ENCODE assay signal across 11 cellular contexts in the genomic region with DNA sequence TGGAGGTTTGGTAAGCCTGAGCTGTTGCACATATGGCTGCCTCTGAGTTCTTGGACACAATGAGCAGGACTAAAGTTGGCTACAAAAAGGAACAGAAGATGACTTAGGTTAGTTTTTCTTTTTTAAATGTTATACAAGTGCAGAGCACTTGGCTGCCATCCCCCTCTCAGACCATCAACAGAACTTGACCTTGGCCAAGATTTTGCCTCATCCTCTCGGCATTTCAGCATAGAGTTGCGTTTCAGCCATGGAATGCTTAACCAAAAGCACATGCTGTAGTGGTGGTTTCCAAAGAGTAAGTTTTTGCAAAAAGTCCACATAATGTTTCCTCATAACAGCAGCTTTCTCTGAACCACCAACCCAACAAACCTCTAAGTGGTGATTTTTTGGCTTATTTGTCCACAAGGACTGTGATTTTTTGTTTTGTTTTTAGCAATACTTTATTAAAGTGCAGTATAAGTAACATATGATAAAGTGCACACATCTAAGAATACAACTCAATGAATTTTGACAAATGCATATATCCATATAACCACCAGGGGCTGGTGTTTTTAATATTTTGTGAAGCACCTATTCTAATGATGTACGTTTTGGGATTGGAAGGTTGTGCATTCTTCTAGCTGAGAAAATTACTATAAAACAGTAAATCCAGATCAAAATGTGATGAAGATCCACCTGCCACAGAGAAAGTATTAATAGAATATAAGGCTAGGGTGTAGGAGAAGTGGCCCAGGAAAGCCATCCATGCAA. TPM values are rescaled to one million over a fixed set of nuclear protein-coding genes. Genes with fewer than 3 reads are reported as not detected.
A peak's percentile ranks its signal among the peaks of the same experiment; 100 is the strongest.
DNase-seq lines count a peak whose midpoint lies in the region; ATAC-seq and TF ChIP-seq lines count a peak whose summit lies in the region.
"Had no signal": no experiment of that assay in that cellular context is flagged by ENCODE, and none has a peak within 500 bp of the region (broad histone marks: within the 10 kb centered on the region; RNA-seq: fewer than 3 reads in every experiment).

No MANE protein-coding gene starts in this region.

- H3K4me3 ChIP-seq in AG04449 (ENCODE audit: low read depth, low read length) (no peak overlapping the region), KMS-11 (IDR thresholded peaks at IDR 0.05; ENCODE audit: insufficient read depth, low read depth, low read length) (no peak overlapping the region), esophagus muscularis mucosa (no peak overlapping the region), neural progenitor cell (no peak overlapping the region)

- no peaks in the 10 kb centered on the region for H3K4me1 ChIP-seq in KMS-11 (ENCODE audit: low read depth, poor library complexity, severe bottlenecking)
- peaks cover 9 to 33% (median 31%) of the 10 kb centered on the region in 4 donors for H3K4me1 ChIP-seq in esophagus muscularis mucosa
- H3K4me1 ChIP-seq in neural progenitor cell: no peaks in the 10 kb centered on the region

- ATAC-seq in HG03520 (IDR thresholded peaks at IDR 0.05; ENCODE audit: unreplicated experiment) (no peak), GM21367 (IDR thresholded peaks at IDR 0.05; ENCODE audit: unreplicated experiment) (no peak)
- ATAC-seq: activated CD4-positive, alpha-beta T cell treated with anti-CD3 and anti-CD28 coated beads for 36 hours had no signal

- H3K27ac ChIP-seq in KMS-11 (no peak overlapping the region), esophagus muscularis mucosa (replicated peaks in 1 of 4) (peak overlapping the region; percentile 61 to 76 (median 71)), neural progenitor cell (no peak overlapping the region)

- TF ChIP-seq CTCF in AG04449 (IDR thresholded peaks at IDR 0.05; ENCODE audit: insufficient read depth, low read length, missing control alignments) (no peak), KMS-11 (conservative IDR thresholded peaks at IDR 0.05; ENCODE audit: low read depth, low read length) (peak; percentile 26; the same call in 1 of the 2 replicates), esophagus muscularis mucosa (IDR thresholded peaks at IDR 0.05) (peak; percentile 16 to 35 (median 17)), neural progenitor cell (IDR thresholded peaks at IDR 0.05) (peak; percentile 11)

- H2AFZ ChIP-seq in KMS-11 (ENCODE audit: low read depth): no peak overlapping the region
- H2AFZ ChIP-seq in neural progenitor cell (replicated peaks): no peak overlapping the region

- H3K9me3 Mint-ChIP-seq in neural progenitor cell: no peaks in the 10 kb centered on the region
- H3K9me3 Mint-ChIP-seq: CD8-positive, alpha-beta memory T cell had no signal

- no peaks in the 10 kb centered on the region for H3F3A ChIP-seq in neural progenitor cell (ENCODE audit: low read depth)

- intact Hi-C loops in esophagus muscularis mucosa (cut with DNase I): no loop called here

- H3K27ac Mint-ChIP-seq in neural progenitor cell: no peak overlapping the region
- H3K27ac Mint-ChIP-seq: activated CD4-positive, alpha-beta T cell treated with anti-CD3 and anti-CD28 coated beads for 36 hours; CD8-positive, alpha-beta memory T cell had no signal

- CTCF ChIA-PET in AG04449 (lab: Yijun Ruan, JAX): interaction anchor here (0.8 to 4.8 kb wide), 22 partner anchors 9 to 227 kb away, joined by 3 to 45 read pairs (median 5); a partner anchor contains a TSS

- H3K4me3 Mint-ChIP-seq in neural progenitor cell: no peak overlapping the region
- H3K4me3 Mint-ChIP-seq: activated CD4-positive, alpha-beta T cell treated with anti-CD3 and anti-CD28 coated beads for 36 hours; CD8-positive, alpha-beta memory T cell had no signal

- no peaks in the 10 kb centered on the region for H3K27me3 Mint-ChIP-seq in neural progenitor cell (ENCODE audit: insufficient read depth, low read depth)
- H3K27me3 Mint-ChIP-seq: activated CD4-positive, alpha-beta T cell treated with anti-CD3 and anti-CD28 coated beads for 36 hours had no signal

- POLR2A ChIA-PET in AG04449 (lab: Yijun Ruan, JAX): interaction anchor here (1.1 kb wide), 1 partner anchor 151 kb away, joined by 4 read pairs; a partner anchor contains a TSS

- no peak for TF ChIP-seq POLR2A in esophagus muscularis mucosa (IDR thresholded peaks at IDR 0.05; ENCODE audit: low read depth)

- no peak overlapping the region for H3K9ac ChIP-seq in KMS-11
- H3K9ac ChIP-seq in neural progenitor cell: no peak overlapping the region

- H3K27me3 ChIP-seq in KMS-11 (ENCODE audit: insufficient read depth, low read depth) (no peaks in the 10 kb centered on the region), esophagus muscularis mucosa (no peaks in the 10 kb centered on the region), neural progenitor cell (no peaks in the 10 kb centered on the region)

- H3K9me3 ChIP-seq in esophagus muscularis mucosa: no peaks in the 10 kb centered on the region
- no peaks in the 10 kb centered on the region for H3K9me3 ChIP-seq in neural progenitor cell (ENCODE audit: low read depth)

- no peaks in the 10 kb centered on the region for H3K79me2 ChIP-seq in KMS-11 (ENCODE audit: insufficient read depth, low read depth)
- no peaks in the 10 kb centered on the region for H3K79me2 ChIP-seq in neural progenitor cell (ENCODE audit: low read depth)

- H3K4me2 ChIP-seq in KMS-11 (no peak overlapping the region), neural progenitor cell (no peak overlapping the region)

- H3K36me3 Mint-ChIP-seq in neural progenitor cell: peaks cover 3% of the 10 kb centered on the region

- DNase-seq in AG04449 (ENCODE audit: low read depth, low spot score): peak; percentile 80
- no peak for DNase-seq in esophagus muscularis mucosa (ENCODE audit: extremely low spot score)
- DNase-seq in neural progenitor cell (ENCODE audit: low spot score): no peak
- DNase-seq in NCI-H1092 treated with DMSO at 0.1 percent for 48 hours (lab: John Stamatoyannopoulos, UW): no peak
- no peak for DNase-seq in stimulated activated CD4-positive, alpha-beta T cell treated with anti-CD3 and anti-CD28 coated beads, Interleukin-15, amount 100 ng/mL, for 24 hours
- DNase-seq: activated CD4-positive, alpha-beta T cell treated with anti-CD3 and anti-CD28 coated beads for 36 hours; CD8-positive, alpha-beta memory T cell had no signal

- WGBS in esophagus muscularis mucosa: 36% methylated on average over 3 of the region's 3 CpGs

- H3K36me3 ChIP-seq in KMS-11 (ENCODE audit: insufficient read depth) (no peaks in the 10 kb centered on the region), esophagus muscularis mucosa (no peaks in the 10 kb centered on the region), neural progenitor cell (no peaks in the 10 kb centered on the region)

- peaks cover 16% of the 10 kb centered on the region for H3K4me1 Mint-ChIP-seq in neural progenitor cell
- H3K4me1 Mint-ChIP-seq: activated CD4-positive, alpha-beta T cell treated with anti-CD3 and anti-CD28 coated beads for 36 hours had no signal

- H4K20me1 ChIP-seq in KMS-11 (ENCODE audit: insufficient read depth) (no peaks in the 10 kb centered on the region), neural progenitor cell (ENCODE audit: low read depth) (no peaks in the 10 kb centered on the region)

- no peak for TF ChIP-seq EP300 in esophagus muscularis mucosa (IDR thresholded peaks at IDR 0.05)

RNA-seq across cellular contexts. Expression of a gene that starts 12.1 kb away (rescaled TPM):
- total RNA-seq in esophagus muscularis mucosa: 10 to 100 TPM in 2 of 4 donors, 1 to 10 TPM in 2; 5.8 to 18.4 (median 10.5) TPM
- 3.5 and 7.0 TPM in 2 replicates for total RNA-seq in neural progenitor cell (ENCODE audit: low replicate concordance)
- total RNA-seq: bronchial epithelial cell had no signal

RNA-seq across cellular contexts. Expression of a gene that starts 56.6 kb away (rescaled TPM):
- total RNA-seq in esophagus muscularis mucosa (10 to 100 TPM; 19.7 to 34.2 (median 28.0) TPM), neural progenitor cell (ENCODE audit: low replicate concordance) (22.6 and 23.2 TPM in 2 replicates)

Comparison
In these comparisons a context has a peak if more than half of its experiments do, and no peak if none do; other contexts are left out.
1. H3K27ac ChIP-seq: peak in esophagus muscularis mucosa (4 of 4); none in KMS-11 (single experiment) and neural progenitor cell (single experiment).